Comparison of ENCODE assay signal across 16 cellular contexts in genomic region chr15:70859322-70859908, GRCh38. TPM values are rescaled to one million over a fixed set of nuclear protein-coding genes. Genes with fewer than 3 reads are reported as not detected.
DNase-seq lines count a peak whose midpoint lies in the region; ATAC-seq and TF ChIP-seq lines count a peak whose summit lies in the region.
"Had no signal": no experiment of that assay in that cellular context is flagged by ENCODE, and none has a peak within 500 bp of the region (broad histone marks: within the 10 kb centered on the region; RNA-seq: fewer than 3 reads in every experiment).

No MANE protein-coding gene starts in this region.

- peak overlapping the region; percentile 50 for H2AK5ac ChIP-seq in IMR-90 (ENCODE audit: low read depth, low read length)

- H4K20me1 ChIP-seq in IMR-90 (ENCODE audit: insufficient read depth, low read length) = no peaks in the 10 kb centered on the region

- no peaks in the 10 kb centered on the region for H3K9me3 ChIP-seq in IMR-90 (ENCODE audit: control insufficient read depth, insufficient read depth, low read length)
- no peaks in the 10 kb centered on the region for H3K9me3 ChIP-seq in gastroesophageal sphincter
- H3K9me3 ChIP-seq: A549, BE2C, HAP-1 had no signal

- H3K4ac ChIP-seq in IMR-90 (ENCODE audit: low read depth, low read length) = no peak overlapping the region; the same call in 1 of the 2 replicates

- H3K9me1 ChIP-seq in IMR-90 (ENCODE audit: insufficient read depth, low read length) = peaks cover 19% of the 10 kb centered on the region

- no peak overlapping the region for H4K8ac ChIP-seq in IMR-90 (ENCODE audit: low read depth in 2 of 2, low read length in 2 of 2)

- H3K4me2 ChIP-seq in IMR-90 (ENCODE audit: low read depth, low read length) = no peak overlapping the region
- H3K4me2 ChIP-seq: A549 had no signal

- POLR2A ChIA-PET in IMR-90 (lab: Charles Lee; ENCODE audit: unreplicated experiment) = no interaction called here

- no peak overlapping the region; the same call in 1 of the 2 replicates for H3K18ac ChIP-seq in IMR-90 (ENCODE audit: low read depth, low read length)

- in situ Hi-C loops in IMR-90 (cut with MboI; ENCODE audit: low sequenced_read_pairs) = no loop called here

- no peak overlapping the region for H3K14ac ChIP-seq in IMR-90 (replicated peaks; ENCODE audit: low read depth, low read length)

- CTCF ChIA-PET in IMR-90 (lab: Yijun Ruan, JAX) = interaction anchor here (0.7 kb wide), 1 partner anchor 51 kb away, joined by 3 read pairs; no protein-coding TSS in a partner anchor

- no peak overlapping the region for H3K9ac ChIP-seq in IMR-90 (ENCODE audit: low read depth, low read length)

- H3K23ac ChIP-seq in IMR-90 (ENCODE audit: low read depth, low read length) = no peak overlapping the region

- no peak for TF ChIP-seq EP300 in gastroesophageal sphincter (IDR thresholded peaks at IDR 0.05)

- no peak overlapping the region for H2AFZ ChIP-seq in IMR-90 (replicated peaks; ENCODE audit: low read length, poor library complexity)

- H3K27me3 ChIP-seq in IMR-90 (ENCODE audit: control insufficient read depth, insufficient read depth, low read length) (no peaks in the 10 kb centered on the region), dorsolateral prefrontal cortex (no peaks in the 10 kb centered on the region), gastroesophageal sphincter (no peaks in the 10 kb centered on the region)
- H3K27me3 ChIP-seq: BE2C had no signal

- H3K27ac ChIP-seq in IMR-90 (ENCODE audit: insufficient read depth, low read length) = no peak overlapping the region
- H3K27ac ChIP-seq in angular gyrus (ENCODE audit: low read depth, low read length) = peak overlapping the region; percentile 84
- peak overlapping the region in 58 of 59 donors; percentile 59 to 100 (median 99) for H3K27ac ChIP-seq in dorsolateral prefrontal cortex
- H3K27ac ChIP-seq in substantia nigra (ENCODE audit: low read depth, low read length, poor library complexity, severe bottlenecking) = peak overlapping the region; percentile 99
- H3K27ac ChIP-seq in gastroesophageal sphincter = no peak overlapping the region
- H3K27ac ChIP-seq: C4-2B had no signal

- WGBS in IMR-90 (ENCODE audit: extremely low coverage in 2 of 2, insufficient read length in 1 of 2), 2 experiments = 92% methylated on average over 13 of the region's 14 CpGs; no CpG with 5 or more reads in 1 of the 2 experiments
- WGBS in gastroesophageal sphincter (ENCODE audit: low coverage in 1 of 2), 2 donors = 82 to 84% methylated on average over 4 to 5 of the region's 14 CpGs

- H2BK15ac ChIP-seq in IMR-90 (ENCODE audit: low read depth, low read length) = peak overlapping the region; percentile 45; the same call in 1 of the 3 replicates

- no peak overlapping the region for H4K91ac ChIP-seq in IMR-90 (ENCODE audit: insufficient read depth, low read depth, low read length)

- intact Hi-C loops in IMR-90 (cut with micrococcal nuclease) = no loop called here
- intact Hi-C loops in dorsolateral prefrontal cortex (cut with DNase I) = no loop called here

- H3K4me1 ChIP-seq in IMR-90 (ENCODE audit: control insufficient read depth, insufficient read depth, low read length) (peaks cover 27% of the 10 kb centered on the region), gastroesophageal sphincter (peaks cover 0 to 37% (median 14%) of the 10 kb centered on the region in 3 donors)

- no peak for TF ChIP-seq RAD21 in IMR-90 (IDR thresholded peaks at IDR 0.05; ENCODE audit: low read length)

- no peak for TF ChIP-seq POLR2A in IMR-90 (IDR thresholded peaks at IDR 0.05; ENCODE audit: low read depth, low read length)
- TF ChIP-seq POLR2A in gastroesophageal sphincter (IDR thresholded peaks at IDR 0.05) = no peak

- TF ChIP-seq CTCF in IMR-90 (conservative IDR thresholded peaks at IDR 0.05; ENCODE audit: low read depth, low read length) (no peak), dorsolateral prefrontal cortex (IDR thresholded peaks at IDR 0.05 in 54 of 56, conservative IDR thresholded peaks at IDR 0.05 in 2 of 56; ENCODE audit: low read depth in 1 of 56, partially characterized antibody in 56 of 56) (no peak), gastroesophageal sphincter (IDR thresholded peaks at IDR 0.05) (no peak)

- no peak overlapping the region for H2AK9ac ChIP-seq in IMR-90 (replicated peaks; ENCODE audit: low read depth, low read length, poor library complexity)

- BruUV-seq in IMR-90 (replicated peaks; lab: Mats Ljungman, UMichigan) = no TSS peak

- H2BK120ac ChIP-seq in IMR-90 (ENCODE audit: low read depth, low read length) = no peak overlapping the region; the same call in 1 of the 2 replicates

- H2BK20ac ChIP-seq in IMR-90 (ENCODE audit: low read depth, low read length) = no peak overlapping the region

- H3K4me3 ChIP-seq in IMR-90 (ENCODE audit: insufficient read depth, low read depth, low read length) = no peak overlapping the region
- no peak overlapping the region for H3K4me3 ChIP-seq in dorsolateral prefrontal cortex
- H3K4me3 ChIP-seq in gastroesophageal sphincter = no peak overlapping the region
- H3K4me3 ChIP-seq: A549, HAP-1 had no signal

- no peak for DNase-seq in IMR-90
- DNase-seq in dorsolateral prefrontal cortex = no peak
- DNase-seq in substantia nigra (lab: John Stamatoyannopoulos, UW) = no peak
- no peak for DNase-seq in COR-L47 (lab: John Stamatoyannopoulos, UW)
- no peak for DNase-seq in activated naive CD4-positive, alpha-beta T cell treated with Interleukin-2 at 50 U/mL for 16 hours
- DNase-seq: BE2C; CD4-positive, alpha-beta memory T cell; DMS153; DMS79 treated with DMSO at 0.1 percent for 48 hours; EL; GOT3 had no signal

- dilution Hi-C loops in IMR-90 (cut with HindIII; ENCODE audit: low sequenced_read_pairs, unreplicated experiment) = no loop called here

- no peak overlapping the region for H3K56ac ChIP-seq in IMR-90 (ENCODE audit: extremely low read depth, insufficient read depth, low read length)

- H2BK5ac ChIP-seq in IMR-90 (ENCODE audit: low read depth, low read length, poor library complexity, severe bottlenecking) = no peak overlapping the region

- ATAC-seq in IMR-90 (ENCODE audit: low read depth) (no peak), gastroesophageal sphincter (no peak)
- ATAC-seq: A549 had no signal

- no peak overlapping the region for H4K5ac ChIP-seq in IMR-90 (ENCODE audit: low read depth, low read length)

- H3K36me3 ChIP-seq in IMR-90 (ENCODE audit: control insufficient read depth, insufficient read depth, low read length) = no peaks in the 10 kb centered on the region
- no peaks in the 10 kb centered on the region for H3K36me3 ChIP-seq in gastroesophageal sphincter
- H3K36me3 ChIP-seq: BE2C, HAP-1 had no signal

- H3K79me1 ChIP-seq in IMR-90 (ENCODE audit: low read depth in 1 of 2, low read length in 2 of 2) = peaks cover 3 to 25% of the 10 kb centered on the region in 2 experiments; a peak in 3 of 4 replicates

TF ChIP-seq in IMR-90, 13 proteins besides CTCF, POLR2A, EP300 and RAD21:
- TF ChIP-seq MAZ (IDR thresholded peaks at IDR 0.05; ENCODE audit: borderline replicate concordance, low read depth, low read length) (no peak), CHD1 (IDR thresholded peaks at IDR 0.05; ENCODE audit: low read depth, low read length) (no peak), MAFK (IDR thresholded peaks at IDR 0.05; ENCODE audit: low read depth, low read length) (no peak), RFX5 (IDR thresholded peaks at IDR 0.05; ENCODE audit: low read depth, low read length) (no peak), SMC3 (IDR thresholded peaks at IDR 0.05; ENCODE audit: low read depth, low read length) (no peak), FOS (IDR thresholded peaks at IDR 0.05; ENCODE audit: low read depth, low read length) (no peak), NFE2L2 (IDR thresholded peaks at IDR 0.05; ENCODE audit: low read depth, low read length) (no peak), RCOR1 (IDR thresholded peaks at IDR 0.05; ENCODE audit: insufficient replicate concordance, low read length) (no peak), USF2 (IDR thresholded peaks at IDR 0.05; ENCODE audit: low read depth, low read length) (no peak), ELK1 (IDR thresholded peaks at IDR 0.05; ENCODE audit: borderline replicate concordance, low read depth, low read length) (no peak)

RNA-seq across cellular contexts. Expression of gene LARP6, which starts 5.5 kb away (rescaled TPM):
- total RNA-seq in IMR-90 (2012; rRNA removed) (36.4 and 78.3 TPM in 2 replicates), dorsolateral prefrontal cortex (100 to 1,000 TPM in 29 of 120 experiments, 10 to 100 TPM in 91; 31.8 to 211 (median 79.7) TPM), gastroesophageal sphincter (10 to 100 TPM; 43.7 to 48.2 (median 45.5) TPM)
- polyA plus RNA-seq in IMR-90 (2012; rRNA removed) = 135 and 146 TPM in 2 replicates
- polyA plus RNA-seq in IMR-90 (2012; cell fraction: cytosol; rRNA removed) = 160 and 262 TPM in 2 replicates
- 56.0 and 108 TPM in 2 replicates for polyA plus RNA-seq in IMR-90 (2012; cell fraction: nucleus; rRNA removed; ENCODE audit: low replicate concordance)
- total RNA-seq: CD4-positive, alpha-beta memory T cell had no signal
- polyA plus RNA-seq: CD4-positive, alpha-beta memory T cell had no signal

RNA-seq across cellular contexts. Expression of gene THAP10, which starts 32.8 kb away (rescaled TPM):
- total RNA-seq in IMR-90 (2012; rRNA removed) (2.3 and 3.6 TPM in 2 replicates), dorsolateral prefrontal cortex (10 to 100 TPM in 67 of 120 experiments, 1 to 10 TPM in 53; 3.3 to 18.7 (median 10.3) TPM), gastroesophageal sphincter (1 to 10 TPM; 1.5 to 4.6 (median 2.7) TPM)
- 2.8 and 3.0 TPM in 2 replicates for polyA plus RNA-seq in IMR-90 (2012; rRNA removed)
- polyA plus RNA-seq in IMR-90 (2012; cell fraction: cytosol; rRNA removed) = 1.6 and 1.8 TPM in 2 replicates
- 0.86 and 1.4 TPM in 2 replicates for polyA plus RNA-seq in IMR-90 (2012; cell fraction: nucleus; rRNA removed; ENCODE audit: low replicate concordance)

RNA-seq across cellular contexts. Expression of gene LRRC49, which starts 33.2 kb away (rescaled TPM):
- total RNA-seq in IMR-90 (2012; rRNA removed) (16.8 and 19.2 TPM in 2 replicates), dorsolateral prefrontal cortex (10 to 100 TPM; 28.2 to 72.1 (median 48.6) TPM), gastroesophageal sphincter (10 to 100 TPM in 2 of 4 donors, 1 to 10 TPM in 2; 5.8 to 14.5 (median 9.2) TPM)
- polyA plus RNA-seq in IMR-90 (2012; rRNA removed) = 7.2 and 8.6 TPM in 2 replicates
- 3.8 TPM in 2 replicates for polyA plus RNA-seq in IMR-90 (2012; cell fraction: cytosol; rRNA removed)
- polyA plus RNA-seq in IMR-90 (2012; cell fraction: nucleus; rRNA removed; ENCODE audit: low replicate concordance) = 5.3 and 21.3 TPM in 2 replicates

Comparison
In these comparisons a context has a peak if more than half of its experiments do, and no peak if none do; other contexts are left out.
1. H3K27ac ChIP-seq: peak in angular gyrus (single experiment), dorsolateral prefrontal cortex (58 of 59) and substantia nigra (single experiment); none in IMR-90 (single experiment) and gastroesophageal sphincter (0 of 4).